ENCODE assay signal across 8 cellular contexts in genomic region chr1:162562452-162562828, GRCh38. TPM values are rescaled to one million over a fixed set of nuclear protein-coding genes. Genes with fewer than 3 reads are reported as not detected.
A peak's percentile ranks its signal among the peaks of the same experiment; 100 is the strongest.
DNase-seq lines count a peak whose midpoint lies in the region; ATAC-seq, FAIRE-seq and TF ChIP-seq lines count a peak whose summit lies in the region.

No MANE protein-coding gene starts in this region.

- peaks cover 60% of the 10 kb centered on the region for H3K79me2 ChIP-seq in PC-3 (ENCODE audit: low read length)

- intact Hi-C loops in PC-3 (cut with micrococcal nuclease): loop anchor here (1.0 kb wide), 1 partner anchor 43 kb away; no protein-coding TSS in a partner anchor
- intact Hi-C loops in natural killer cell (cut with micrococcal nuclease): loop anchor here (5.0 kb wide), 1 partner anchor 150 kb away; the partner anchor contains the start of gene SH2D1B

- H3K4me3 Mint-ChIP-seq in activated naive CD4-positive, alpha-beta T cell treated with anti-CD3 and anti-CD28 coated beads, Interleukin-2, amount 50 U/mL, for 24 hours: peak overlapping the region; percentile 97
- peak overlapping the region; percentile 94 for H3K4me3 Mint-ChIP-seq in natural killer cell

- peaks cover 3% of the 10 kb centered on the region for H3K36me3 Mint-ChIP-seq in activated naive CD4-positive, alpha-beta T cell treated with anti-CD3 and anti-CD28 coated beads, Interleukin-2, amount 50 U/mL, for 24 hours
- H3K36me3 Mint-ChIP-seq in natural killer cell: no peaks in the 10 kb centered on the region

- peak; percentile 11 for ATAC-seq in PC-3
- ATAC-seq in natural killer cell: no peak
- no peak for ATAC-seq in HG03045 (IDR thresholded peaks at IDR 0.05; ENCODE audit: unreplicated experiment)

- TF ChIP-seq CTCF in PC-3 (conservative IDR thresholded peaks at IDR 0.05; ENCODE audit: low read depth, low read length) (no peak), natural killer cell (IDR thresholded peaks at IDR 0.05) (no peak)

- DNase-seq in activated naive CD4-positive, alpha-beta T cell treated with anti-CD3 and anti-CD28 coated beads, Interleukin-2, amount 50 U/mL, for 16 hours: no peak
- DNase-seq in PC-3: peak; percentile 80
- DNase-seq in dermis blood vessel endothelial cell: peak; percentile 52
- no peak for DNase-seq in natural killer cell
- no peak for DNase-seq in HTR-8/SVneo (ENCODE audit: insufficient read length, low spot score)
- DNase-seq in SKM-1 treated with dmso at 0.1 percent for 144 hours (lab: John Stamatoyannopoulos, UW; ENCODE audit: unreplicated experiment): no peak

- H4K20me1 ChIP-seq in PC-3 (ENCODE audit: low read length): peaks cover 32% of the 10 kb centered on the region

- H2AFZ ChIP-seq in PC-3 (ENCODE audit: low read length): peak overlapping the region; percentile 54

- peak overlapping the region; percentile 83 for H3K9ac ChIP-seq in PC-3 (ENCODE audit: low read length)

- H3K27me3 ChIP-seq in PC-3 (ENCODE audit: low read length): no peaks in the 10 kb centered on the region

- H3K4me1 ChIP-seq in PC-3 (ENCODE audit: insufficient read depth, low read length): peaks cover 36% of the 10 kb centered on the region

- H3K4me1 Mint-ChIP-seq in activated naive CD4-positive, alpha-beta T cell treated with anti-CD3 and anti-CD28 coated beads, Interleukin-2, amount 50 U/mL, for 24 hours: peaks cover 48% of the 10 kb centered on the region
- peaks cover 55 to 58% of the 10 kb centered on the region in 2 donors for H3K4me1 Mint-ChIP-seq in natural killer cell

- H3K4me3 ChIP-seq in PC-3 (ENCODE audit: low read length): peak overlapping the region; percentile 94

- H3K4me2 ChIP-seq in PC-3 (ENCODE audit: low read length): peak overlapping the region; percentile 91

- peak overlapping the region; percentile 33 for H3K27ac ChIP-seq in PC-3 (ENCODE audit: low read length)

- FAIRE-seq in HTR-8/SVneo (lab: Jason Lieb, UNC): no peak

- POLR2A ChIA-PET in PC-3 (lab: Charles Lee; ENCODE audit: unreplicated experiment): interaction anchor here (0.5 kb wide), 1 partner anchor 57 kb away, joined by 3 read pairs; no protein-coding TSS in a partner anchor

- H3K36me3 ChIP-seq in PC-3 (ENCODE audit: low read depth, low read length): peaks cover 15% of the 10 kb centered on the region

- CTCF ChIA-PET in PC-3 (lab: Charles Lee): no interaction called here

- H3K27ac Mint-ChIP-seq in activated naive CD4-positive, alpha-beta T cell treated with anti-CD3 and anti-CD28 coated beads, Interleukin-2, amount 50 U/mL, for 24 hours: peak overlapping the region; percentile 89
- H3K27ac Mint-ChIP-seq in natural killer cell: peak overlapping the region; percentile 97 to 98

- no peaks in the 10 kb centered on the region for H3K9me3 Mint-ChIP-seq in activated naive CD4-positive, alpha-beta T cell treated with anti-CD3 and anti-CD28 coated beads, Interleukin-2, amount 50 U/mL, for 24 hours
- H3K9me3 Mint-ChIP-seq in natural killer cell: no peaks in the 10 kb centered on the region

- no peaks in the 10 kb centered on the region for H3K9me2 ChIP-seq in PC-3 (replicated peaks; ENCODE audit: low read length)

- TSS peak; percentile 53 for BruUV-seq in PC-3 (replicated peaks; lab: Mats Ljungman, UMichigan)

- no peaks in the 10 kb centered on the region for H3F3A ChIP-seq in PC-3 (ENCODE audit: low read length, unreplicated experiment)

- no peaks in the 10 kb centered on the region for H3K27me3 Mint-ChIP-seq in activated naive CD4-positive, alpha-beta T cell treated with anti-CD3 and anti-CD28 coated beads, Interleukin-2, amount 50 U/mL, for 24 hours
- H3K27me3 Mint-ChIP-seq in natural killer cell (ENCODE audit: low read depth in 2 of 2): no peaks in the 10 kb centered on the region

- H3K9me3 ChIP-seq in PC-3 (ENCODE audit: low read length): no peaks in the 10 kb centered on the region

RNA-seq across cellular contexts. Expression of gene UAP1, which starts 0.9 kb away (rescaled TPM):
- total RNA-seq in PC-3 (2014; rRNA removed) (116 and 118 TPM in 2 replicates), dermis blood vessel endothelial cell (66.2 and 72.1 TPM in 2 replicates), natural killer cell (100 to 1,000 TPM in 1 of 3 donors, 10 to 100 TPM in 2; 69.2 to 109 (median 74.2) TPM)

Comparison
In these comparisons a context has a peak if more than half of its experiments do, and no peak if none do; other contexts are left out.
1. DNase-seq: peak in PC-3 (single experiment) and dermis blood vessel endothelial cell (single experiment); none in activated naive CD4-positive, alpha-beta T cell treated with anti-CD3 and anti-CD28 coated beads, Interleukin-2, amount 50 U/mL, for 16 hours (single experiment), natural killer cell (single experiment), HTR-8/SVneo (single experiment) and SKM-1 treated with dmso at 0.1 percent for 144 hours (single experiment).